12 cellular contexts compared by ENCODE assay signal in the genomic region with DNA sequence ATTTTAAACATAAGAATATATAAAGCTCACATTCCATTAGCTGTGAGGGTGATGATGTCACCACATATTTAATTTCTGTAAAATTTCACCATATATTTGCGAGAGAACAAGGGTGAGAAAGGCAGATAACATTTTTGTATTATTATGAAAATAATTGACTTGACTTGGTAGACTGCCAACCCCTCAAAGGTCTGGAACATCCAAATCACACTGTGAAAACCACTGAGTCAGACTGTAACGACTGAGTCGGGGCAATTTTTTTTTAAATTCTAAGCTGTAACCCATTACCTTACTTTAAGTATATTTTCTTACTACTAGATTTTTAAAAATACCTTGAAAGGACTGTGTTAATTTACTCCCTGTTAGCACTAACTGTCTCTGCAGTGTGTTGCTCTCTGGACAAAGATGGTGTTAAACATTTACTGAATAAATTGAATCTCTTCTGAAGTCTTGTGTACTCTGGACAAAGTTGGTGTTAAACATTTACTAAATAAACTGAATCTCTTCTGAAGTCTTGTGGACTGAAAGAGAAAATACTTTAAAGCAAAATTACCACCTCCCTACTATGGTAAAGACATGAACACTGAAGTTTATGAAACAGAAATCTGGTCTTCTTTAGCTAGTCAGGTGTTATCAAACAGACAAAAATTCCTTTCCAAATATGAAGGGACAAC. TPM values are rescaled to one million over a fixed set of nuclear protein-coding genes. Genes with fewer than 3 reads are reported as not detected.
DNase-seq lines count a peak whose midpoint lies in the region; ATAC-seq and TF ChIP-seq lines count a peak whose summit lies in the region.
"Had no signal": no experiment of that assay in that cellular context is flagged by ENCODE, and none has a peak within 500 bp of the region (broad histone marks: within the 10 kb centered on the region; RNA-seq: fewer than 3 reads in every experiment).

No MANE protein-coding gene starts in this region.

- no peak overlapping the region for H2AFZ ChIP-seq in mesenchymal stem cell (ENCODE audit: low read depth, low read length)

- H4K8ac ChIP-seq in mesenchymal stem cell (ENCODE audit: low read length): no peak overlapping the region

- no peaks in the 10 kb centered on the region for H3K79me1 ChIP-seq in mesenchymal stem cell (replicated peaks; ENCODE audit: low read length, poor library complexity, severe bottlenecking)

- H3K9me3 Mint-ChIP-seq in WTC11 (no peaks in the 10 kb centered on the region), nephron progenitor cell (no peaks in the 10 kb centered on the region)

- no peak overlapping the region for H3K14ac ChIP-seq in mesenchymal stem cell (ENCODE audit: low read length in 2 of 2)

- POLR2A ChIA-PET in WTC11 (lab: Charles Lee): no interaction called here

- no peak overlapping the region for H2AK5ac ChIP-seq in mesenchymal stem cell (ENCODE audit: low read length, severe bottlenecking)

- H3K23ac ChIP-seq in mesenchymal stem cell (ENCODE audit: low read length in 2 of 2): no peak overlapping the region

- H3K4me2 ChIP-seq in mesenchymal stem cell (ENCODE audit: low read length, poor library complexity, severe bottlenecking): peak overlapping the region; percentile 61

- H3K36me3 ChIP-seq in mesenchymal stem cell (ENCODE audit: control insufficient read depth in 1 of 2, insufficient read depth in 2 of 2, low read depth in 1 of 2, low read length in 2 of 2): no peaks in the 10 kb centered on the region
- H3K36me3 ChIP-seq: lower lobe of right lung had no signal

- DNase-seq in WTC11 (ENCODE audit: low spot score): no peak
- DNase-seq in mesenchymal stem cell: no peak
- DNase-seq in stimulated activated CD4-positive, alpha-beta T cell treated with anti-CD3 and anti-CD28 coated beads, Interleukin-2, amount 100 ng/mL, for 24 hours: no peak
- no peak for DNase-seq in NK-92 (lab: John Stamatoyannopoulos, UW; ENCODE audit: unreplicated experiment)
- DNase-seq in nephron progenitor cell: no peak
- no peak for DNase-seq in DMS153 (lab: John Stamatoyannopoulos, UW)
- DNase-seq: DMS79 treated with DMSO at 0.1 percent for 48 hours, GOT3, lower lobe of right lung, NCI-H1105 had no signal

- peaks cover 3% of the 10 kb centered on the region for H3K4me1 ChIP-seq in mesenchymal stem cell (ENCODE audit: control insufficient read depth, insufficient read depth, low read depth, low read length)

- WGBS in mesenchymal stem cell: 86% methylated on average over 2 of the region's 3 CpGs

- H2BK12ac ChIP-seq in mesenchymal stem cell (ENCODE audit: low read length in 2 of 2): no peak overlapping the region

- no peak overlapping the region for H3K4me3 ChIP-seq in mesenchymal stem cell (ENCODE audit: insufficient read depth in 1 of 2, low read depth in 1 of 2, low read length in 2 of 2)
- H3K4me3 ChIP-seq: lower lobe of right lung had no signal

- H3K27me3 Mint-ChIP-seq in WTC11 (ENCODE audit: low read depth): no peaks in the 10 kb centered on the region
- H3K27me3 Mint-ChIP-seq in nephron progenitor cell (ENCODE audit: low read depth, poor library complexity): peaks cover 3% of the 10 kb centered on the region

- H3K18ac ChIP-seq in mesenchymal stem cell (ENCODE audit: low read depth in 1 of 2, low read length in 2 of 2): no peak overlapping the region

- no peak overlapping the region for H2BK120ac ChIP-seq in mesenchymal stem cell (ENCODE audit: low read depth, low read length)

- no peak for TF ChIP-seq CTCF in WTC11 (IDR thresholded peaks at IDR 0.05)
- TF ChIP-seq CTCF in nephron progenitor cell (IDR thresholded peaks at IDR 0.05): no peak

- H3K36me3 Mint-ChIP-seq in WTC11 (no peaks in the 10 kb centered on the region), nephron progenitor cell (ENCODE audit: low read depth) (peaks cover 6% of the 10 kb centered on the region)

- CTCF ChIA-PET in WTC11 (lab: Charles Lee): interaction anchor here (0.8 to 1.8 kb wide), 2 partner anchors 82 to 91 kb away, joined by 3 to 4 read pairs; no protein-coding TSS in a partner anchor

- no peak overlapping the region for H4K91ac ChIP-seq in mesenchymal stem cell (ENCODE audit: low read length)

- ATAC-seq in GM18909 (IDR thresholded peaks at IDR 0.05; ENCODE audit: poor library complexity, unreplicated experiment): peak; percentile 69
- ATAC-seq in HG02840 (IDR thresholded peaks at IDR 0.05; ENCODE audit: low FRiP score, unreplicated experiment): peak; percentile 47
- ATAC-seq in WTC11: no peak

- peak overlapping the region; percentile 87 for H3K27ac ChIP-seq in mesenchymal stem cell (ENCODE audit: low read length, poor library complexity, severe bottlenecking)
- H3K27ac ChIP-seq: lower lobe of right lung had no signal

- no peak overlapping the region for H2BK15ac ChIP-seq in mesenchymal stem cell (ENCODE audit: low read depth, poor library complexity, severe bottlenecking)

- H3K9me3 ChIP-seq in mesenchymal stem cell (ENCODE audit: control insufficient read depth, low read length): no peaks in the 10 kb centered on the region
- H3K9me3 ChIP-seq: lower lobe of right lung had no signal

- no peak overlapping the region for H2BK5ac ChIP-seq in mesenchymal stem cell (ENCODE audit: low read depth, low read length, poor library complexity, severe bottlenecking)

- 0 out of 2 replicates have a peak overlapping the region, but pooled peaks have one; percentile 9 for H3K27ac Mint-ChIP-seq in WTC11
- no peak overlapping the region for H3K27ac Mint-ChIP-seq in nephron progenitor cell

- H3K4ac ChIP-seq in mesenchymal stem cell (ENCODE audit: low read depth in 1 of 2, low read length in 2 of 2): no peak overlapping the region

- H3K4me3 Mint-ChIP-seq in WTC11: no peak overlapping the region
- H3K4me3 Mint-ChIP-seq in nephron progenitor cell: no peak overlapping the region

- H3K27me3 ChIP-seq in mesenchymal stem cell (ENCODE audit: control insufficient read depth in 1 of 2, insufficient read depth in 1 of 2, low read length in 2 of 2): no peaks in the 10 kb centered on the region

- H3K4me1 Mint-ChIP-seq in WTC11 (peaks cover 46% of the 10 kb centered on the region), nephron progenitor cell (peaks cover 5% of the 10 kb centered on the region)

- H3K9ac ChIP-seq in mesenchymal stem cell (ENCODE audit: low read length): no peak overlapping the region

TF ChIP-seq in WTC11, 78 proteins besides CTCF, POLR2A, EP300 and RAD21 (continues in another document):
- TF ChIP-seq, protein P1, sequence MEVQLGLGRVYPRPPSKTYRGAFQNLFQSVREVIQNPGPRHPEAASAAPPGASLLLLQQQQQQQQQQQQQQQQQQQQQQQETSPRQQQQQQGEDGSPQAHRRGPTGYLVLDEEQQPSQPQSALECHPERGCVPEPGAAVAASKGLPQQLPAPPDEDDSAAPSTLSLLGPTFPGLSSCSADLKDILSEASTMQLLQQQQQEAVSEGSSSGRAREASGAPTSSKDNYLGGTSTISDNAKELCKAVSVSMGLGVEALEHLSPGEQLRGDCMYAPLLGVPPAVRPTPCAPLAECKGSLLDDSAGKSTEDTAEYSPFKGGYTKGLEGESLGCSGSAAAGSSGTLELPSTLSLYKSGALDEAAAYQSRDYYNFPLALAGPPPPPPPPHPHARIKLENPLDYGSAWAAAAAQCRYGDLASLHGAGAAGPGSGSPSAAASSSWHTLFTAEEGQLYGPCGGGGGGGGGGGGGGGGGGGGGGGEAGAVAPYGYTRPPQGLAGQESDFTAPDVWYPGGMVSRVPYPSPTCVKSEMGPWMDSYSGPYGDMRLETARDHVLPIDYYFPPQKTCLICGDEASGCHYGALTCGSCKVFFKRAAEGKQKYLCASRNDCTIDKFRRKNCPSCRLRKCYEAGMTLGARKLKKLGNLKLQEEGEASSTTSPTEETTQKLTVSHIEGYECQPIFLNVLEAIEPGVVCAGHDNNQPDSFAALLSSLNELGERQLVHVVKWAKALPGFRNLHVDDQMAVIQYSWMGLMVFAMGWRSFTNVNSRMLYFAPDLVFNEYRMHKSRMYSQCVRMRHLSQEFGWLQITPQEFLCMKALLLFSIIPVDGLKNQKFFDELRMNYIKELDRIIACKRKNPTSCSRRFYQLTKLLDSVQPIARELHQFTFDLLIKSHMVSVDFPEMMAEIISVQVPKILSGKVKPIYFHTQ (CRISPR knock-in tag; IDR thresholded peaks at IDR 0.05): no peak
- no peak for TF ChIP-seq FOXP1 (CRISPR knock-in tag; IDR thresholded peaks at IDR 0.05; ENCODE audit: borderline replicate concordance)
- no peak for TF ChIP-seq GABPB1 (CRISPR knock-in tag; IDR thresholded peaks at IDR 0.05)
- TF ChIP-seq ETV6 (CRISPR knock-in tag; IDR thresholded peaks at IDR 0.05): no peak
- TF ChIP-seq NFE2L1 (CRISPR knock-in tag; IDR thresholded peaks at IDR 0.05): no peak
- TF ChIP-seq, protein P2, sequence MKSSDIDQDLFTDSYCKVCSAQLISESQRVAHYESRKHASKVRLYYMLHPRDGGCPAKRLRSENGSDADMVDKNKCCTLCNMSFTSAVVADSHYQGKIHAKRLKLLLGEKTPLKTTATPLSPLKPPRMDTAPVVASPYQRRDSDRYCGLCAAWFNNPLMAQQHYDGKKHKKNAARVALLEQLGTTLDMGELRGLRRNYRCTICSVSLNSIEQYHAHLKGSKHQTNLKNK (CRISPR knock-in tag; IDR thresholded peaks at IDR 0.05): no peak
- no peak for TF ChIP-seq SOX15 (CRISPR knock-in tag; IDR thresholded peaks at IDR 0.05)
- TF ChIP-seq ZNF121 (CRISPR knock-in tag; IDR thresholded peaks at IDR 0.05): no peak
- TF ChIP-seq CREM (CRISPR knock-in tag; IDR thresholded peaks at IDR 0.05): no peak
- no peak for TF ChIP-seq ZNF396 (CRISPR knock-in tag; IDR thresholded peaks at IDR 0.05; ENCODE audit: borderline replicate concordance)
- TF ChIP-seq E2F1 (CRISPR knock-in tag; IDR thresholded peaks at IDR 0.05): no peak
- TF ChIP-seq ZNF232 (CRISPR knock-in tag; IDR thresholded peaks at IDR 0.05): no peak
- no peak for TF ChIP-seq ESRRA (CRISPR knock-in tag; IDR thresholded peaks at IDR 0.05; ENCODE audit: borderline replicate concordance)

RNA-seq across cellular contexts. Expression of gene PDZD8, which starts 14.1 kb away (rescaled TPM):
- 41.8 to 52.7 TPM (median 43.3 TPM) in 3 replicates for total RNA-seq in WTC11 (2021)
- polyA plus RNA-seq in mesenchymal stem cell (2013, experiment 1 of 2): 13.7 TPM
- 14.1 TPM for polyA plus RNA-seq in mesenchymal stem cell (2013, experiment 2 of 2)
